Comparison of ENCODE assay signal across 17 cellular contexts in the genomic region with DNA sequence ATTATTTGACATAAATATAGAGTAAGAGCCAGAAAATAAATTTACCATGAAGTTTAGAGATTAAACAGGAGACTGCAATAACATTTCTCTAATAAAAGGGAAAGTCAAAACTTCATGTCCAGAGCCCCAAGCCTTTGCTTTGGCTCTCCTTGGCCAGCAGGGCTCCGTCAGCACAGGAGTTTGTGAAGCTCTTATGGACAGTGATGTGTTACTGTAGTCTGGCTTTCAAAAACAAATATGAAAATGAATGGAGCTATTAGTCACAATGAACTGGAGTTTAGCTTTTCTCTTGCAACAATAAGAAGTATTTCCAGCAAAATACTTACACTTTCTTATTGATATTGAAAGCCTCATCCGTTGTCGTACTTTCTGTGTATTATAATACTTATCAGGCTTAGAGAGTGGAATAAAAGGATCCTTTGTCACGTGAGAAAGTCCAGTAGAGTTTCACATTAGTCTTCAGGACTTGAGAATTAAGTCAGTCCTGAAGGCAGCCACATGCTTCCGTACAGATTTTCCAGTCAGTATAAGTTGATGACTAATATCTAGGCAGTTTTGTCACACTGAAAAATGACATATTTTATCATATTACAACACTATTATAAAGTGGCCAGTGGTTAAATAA.
DNase-seq lines count a peak whose midpoint lies in the region; ATAC-seq, FAIRE-seq and TF ChIP-seq lines count a peak whose summit lies in the region.
"Had no signal": no experiment of that assay in that cellular context is flagged by ENCODE, and none has a peak within 500 bp of the region (broad histone marks: within the 10 kb centered on the region; RNA-seq: fewer than 3 reads in every experiment).

No MANE protein-coding gene starts in this region.

- no peaks in the 10 kb centered on the region for H3K4me1 Mint-ChIP-seq in activated CD8-positive, alpha-beta T cell treated with anti-CD3 and anti-CD28 coated beads, Interleukin-2, amount 10 ng/mL, durations not matched to agents 7 days and 5 days (ENCODE audit: low read depth)
- H3K4me1 Mint-ChIP-seq: activated CD4-positive, alpha-beta T cell treated with anti-CD3 and anti-CD28 coated beads for 36 hours; central memory CD8-positive, alpha-beta T cell; stimulated activated memory B cell treated with anti-CD40 and anti-IgM and Interleukin-4, amounts not matched to agents 10 μg/mL and 1 μg/mL and 100 μg/mL, for 72 hours had no signal

- no peaks in the 10 kb centered on the region for H3K27me3 ChIP-seq in GM12878 (replicated peaks in 1 of 2; ENCODE audit: control insufficient read depth in 2 of 2, insufficient read depth in 2 of 2, low read length in 1 of 2)
- no peaks in the 10 kb centered on the region for H3K27me3 ChIP-seq in hepatocyte
- H3K27me3 ChIP-seq in thyroid gland, result no peaks in the 10 kb centered on the region

- H2AFZ ChIP-seq in GM12878 (ENCODE audit: control insufficient read depth, low read depth, low read length), result no peak overlapping the region
- no peak overlapping the region for H2AFZ ChIP-seq in hepatocyte

- H3K9me3 ChIP-seq in GM12878 (replicated peaks; ENCODE audit: control insufficient read depth, insufficient read depth, low read length), result peaks cover 2% of the 10 kb centered on the region; the same call in 2 of the 3 replicates
- peaks cover 2% of the 10 kb centered on the region for H3K9me3 ChIP-seq in hepatocyte (ENCODE audit: low read depth)
- no peaks in the 10 kb centered on the region for H3K9me3 ChIP-seq in thyroid gland

- H4K20me1 ChIP-seq in GM12878 (ENCODE audit: control insufficient read depth, insufficient read depth) (no peaks in the 10 kb centered on the region), hepatocyte (ENCODE audit: insufficient read depth, poor library complexity, severe bottlenecking) (no peaks in the 10 kb centered on the region)

- ATAC-seq in GM12878, result 0 out of 3 replicates have a peak, but pooled peaks have one; percentile 34
- no peak for ATAC-seq in activated CD8-positive, alpha-beta T cell treated with anti-CD3 and anti-CD28 coated beads, Interleukin-2, amount 10 ng/mL, durations not matched to agents 7 days and 5 days
- ATAC-seq in omental fat pad (ENCODE audit: low FRiP score), result no peak
- ATAC-seq: activated CD4-positive, alpha-beta T cell treated with anti-CD3 and anti-CD28 coated beads for 36 hours; activated naive CD4-positive, alpha-beta T cell treated with anti-CD3 and anti-CD28 coated beads, Interleukin-2, amount 50 U/mL, for 72 hours; HCT116; left colon; stimulated activated memory B cell treated with anti-CD40 and anti-IgM and Interleukin-4, amounts not matched to agents 10 μg/mL and 1 μg/mL and 100 μg/mL, for 72 hours had no signal

- RAD21 ChIA-PET in GM12878 (lab: Charles Lee; ENCODE audit: unreplicated experiment), result interaction anchor here (1.1 kb wide), 1 partner anchor 9 kb away, joined by 3 read pairs; no protein-coding TSS in a partner anchor

- SMC1A ChIA-PET in GM12878 (lab: Charles Lee; ENCODE audit: uncharacterized antibody, unreplicated experiment), result interaction anchor here (1.0 to 1.2 kb wide), 3 partner anchors 15 to 346 kb away, joined by 3 read pairs; no protein-coding TSS in a partner anchor

- in situ Hi-C loops in GM12878 (cut with MboI), result no loop called here

- POLR2A ChIA-PET in AG04449 (lab: Yijun Ruan, JAX) (no interaction called here), GM12878 (lab: Charles Lee) (interaction anchor here (0.6 kb wide), 1 partner anchor 13 kb away, joined by 3 read pairs; no protein-coding TSS in a partner anchor)
- POLR2A ChIA-PET in activated CD8-positive, alpha-beta T cell treated with anti-CD3 and anti-CD28 coated beads, Interleukin-2, amount 10 ng/mL, durations not matched to agents 7 days and 5 days (lab: Charles Lee), result no interaction called here

- H3K4me2 ChIP-seq in GM12878 (ENCODE audit: control insufficient read depth, insufficient read depth) (no peak overlapping the region), hepatocyte (no peak overlapping the region)

- TF ChIP-seq POLR2A in GM12878 (IDR thresholded peaks at IDR 0.05; ENCODE audit: low read depth, low read length) (no peak), thyroid gland (IDR thresholded peaks at IDR 0.05) (no peak)

- H3K36me3 Mint-ChIP-seq in activated CD8-positive, alpha-beta T cell treated with anti-CD3 and anti-CD28 coated beads, Interleukin-2, amount 10 ng/mL, durations not matched to agents 7 days and 5 days (ENCODE audit: low read depth), result no peaks in the 10 kb centered on the region
- H3K36me3 Mint-ChIP-seq: stimulated activated memory B cell treated with anti-CD40 and anti-IgM and Interleukin-4, amounts not matched to agents 10 μg/mL and 1 μg/mL and 100 μg/mL, for 72 hours had no signal

- H3K27ac ChIP-seq in GM12878 (ENCODE audit: control insufficient read depth, insufficient read depth) (no peak overlapping the region), hepatocyte (no peak overlapping the region), thyroid gland (no peak overlapping the region)

- CTCF ChIA-PET in AG04449 (lab: Yijun Ruan, JAX), result no interaction called here
- CTCF ChIA-PET in GM12878 (lab: Yijun Ruan, JAX), result interaction anchor here (0.7 to 1.5 kb wide), 2 partner anchors 13 to 337 kb away, joined by 3 to 4 read pairs; no protein-coding TSS in a partner anchor
- CTCF ChIA-PET in activated CD8-positive, alpha-beta T cell treated with anti-CD3 and anti-CD28 coated beads, Interleukin-2, amount 10 ng/mL, durations not matched to agents 7 days and 5 days (lab: Charles Lee), result no interaction called here

- 31% methylated on average over 5 of the region's 5 CpGs for WGBS in GM12878 (ENCODE audit: insufficient coverage, insufficient replicate concordance, low lambda C conversion rate, missing lambda C conversion rate)
- WGBS in hepatocyte (ENCODE audit: low lambda C conversion rate, missing lambda C conversion rate), result 65% methylated on average over 5 of the region's 5 CpGs
- WGBS in thyroid gland, 2 donors, result 77 to 84% methylated on average over 5 of the region's 5 CpGs

- H3K4me3 ChIP-seq in AG04449 (ENCODE audit: low read depth, low read length) (no peak overlapping the region), GM12878 (no peak overlapping the region), hepatocyte (no peak overlapping the region), thyroid gland (replicated peaks in 1 of 3) (no peak overlapping the region)

- intact Hi-C loops in GM12878 (cut with micrococcal nuclease; ENCODE audit: unreplicated experiment) (no loop called here), thyroid gland (cut with DNase I) (no loop called here)

- H3K36me3 ChIP-seq in GM12878 (ENCODE audit: control insufficient read depth in 2 of 2, insufficient read depth in 2 of 2, low read length in 1 of 2) (no peaks in the 10 kb centered on the region), hepatocyte (replicated peaks; ENCODE audit: insufficient read depth, low read depth) (no peaks in the 10 kb centered on the region), thyroid gland (no peaks in the 10 kb centered on the region)

- peaks cover under 1% of the 10 kb centered on the region for H3K9me3 Mint-ChIP-seq in activated CD8-positive, alpha-beta T cell treated with anti-CD3 and anti-CD28 coated beads, Interleukin-2, amount 10 ng/mL, durations not matched to agents 7 days and 5 days (ENCODE audit: insufficient read depth)

- no TSS peak for BruUV-seq in GM12878 (replicated peaks; lab: Mats Ljungman, UMichigan)

- H3K79me2 ChIP-seq in GM12878 (ENCODE audit: control insufficient read depth, insufficient read depth, low read length), result no peaks in the 10 kb centered on the region
- no peaks in the 10 kb centered on the region for H3K79me2 ChIP-seq in hepatocyte

- no peak for FAIRE-seq in GM12878 (lab: Jason Lieb, UNC)
- FAIRE-seq: G401.6 had no signal

- TF ChIP-seq EP300 in GM12878 (IDR thresholded peaks at IDR 0.05; ENCODE audit: borderline replicate concordance in 1 of 2, control insufficient read depth in 1 of 2, low read depth in 2 of 2, low read length in 2 of 2), result no peak

- H3K9ac ChIP-seq in GM12878 (ENCODE audit: control insufficient read depth, insufficient read depth, low read length), result no peak overlapping the region

- H3K4me1 ChIP-seq in GM12878 (ENCODE audit: control insufficient read depth, insufficient read depth, low read length) (no peaks in the 10 kb centered on the region), hepatocyte (ENCODE audit: insufficient read depth) (no peaks in the 10 kb centered on the region), thyroid gland (no peaks in the 10 kb centered on the region)

- TF ChIP-seq CTCF in AG04449 (IDR thresholded peaks at IDR 0.05; ENCODE audit: insufficient read depth, low read length, missing control alignments) (no peak), GM12878 (IDR thresholded peaks at IDR 0.05 in 2 of 3, conservative IDR thresholded peaks at IDR 0.05 in 1 of 3; ENCODE audit: control insufficient read depth in 2 of 3, extremely low read depth in 1 of 3, insufficient read depth in 1 of 3, low read depth in 3 of 3, low read length in 3 of 3) (no peak), hepatocyte (IDR thresholded peaks at IDR 0.05; ENCODE audit: poor library complexity) (peak; percentile 7), omental fat pad (IDR thresholded peaks at IDR 0.05) (no peak), thyroid gland (IDR thresholded peaks at IDR 0.05) (no peak)

- no peak overlapping the region for H3K27ac Mint-ChIP-seq in activated CD8-positive, alpha-beta T cell treated with anti-CD3 and anti-CD28 coated beads, Interleukin-2, amount 10 ng/mL, durations not matched to agents 7 days and 5 days
- H3K27ac Mint-ChIP-seq: activated CD4-positive, alpha-beta T cell treated with anti-CD3 and anti-CD28 coated beads for 36 hours; activated naive CD4-positive, alpha-beta T cell treated with anti-CD3 and anti-CD28 coated beads, Interleukin-2, amount 50 U/mL, for 72 hours; stimulated activated memory B cell treated with anti-CD40 and anti-IgM and Interleukin-4, amounts not matched to agents 10 μg/mL and 1 μg/mL and 100 μg/mL, for 72 hours had no signal

- no peaks in the 10 kb centered on the region for H3K9me2 ChIP-seq in hepatocyte (replicated peaks; ENCODE audit: insufficient read depth)

- DNase-seq in AG04449 (ENCODE audit: low read depth, low spot score), result peak; percentile 9
- DNase-seq in M059J (ENCODE audit: low read depth), result peak; percentile 50
- DNase-seq in GM12878 (ENCODE audit: low read depth, low spot score), result no peak
- DNase-seq in hepatocyte (ENCODE audit: low spot score), result no peak
- DNase-seq in activated CD8-positive, alpha-beta T cell treated with anti-CD3 and anti-CD28 coated beads, Interleukin-2, amount 10 ng/mL, durations not matched to agents 7 days and 5 days, result no peak
- no peak for DNase-seq in omental fat pad (ENCODE audit: low spot score)
- DNase-seq in SHP77 treated with DMSO at 0.1 percent for 48 hours (lab: John Stamatoyannopoulos, UW), result no peak
- DNase-seq in thyroid gland, result no peak
- DNase-seq: ACHN; activated CD4-positive, alpha-beta T cell treated with anti-CD3 and anti-CD28 coated beads for 36 hours; COR-L47; left colon had no signal

- peak; percentile 25; the same call in 1 of the 2 replicates for TF ChIP-seq RAD21 in GM12878 (IDR thresholded peaks at IDR 0.05; ENCODE audit: insufficient read depth, low read depth, low read length)

- H3K4me3 Mint-ChIP-seq in activated CD8-positive, alpha-beta T cell treated with anti-CD3 and anti-CD28 coated beads, Interleukin-2, amount 10 ng/mL, durations not matched to agents 7 days and 5 days, result no peak overlapping the region
- H3K4me3 Mint-ChIP-seq: activated CD4-positive, alpha-beta T cell treated with anti-CD3 and anti-CD28 coated beads for 36 hours; central memory CD8-positive, alpha-beta T cell; stimulated activated memory B cell treated with anti-CD40 and anti-IgM and Interleukin-4, amounts not matched to agents 10 μg/mL and 1 μg/mL and 100 μg/mL, for 72 hours had no signal

- no peaks in the 10 kb centered on the region for H3K27me3 Mint-ChIP-seq in activated CD8-positive, alpha-beta T cell treated with anti-CD3 and anti-CD28 coated beads, Interleukin-2, amount 10 ng/mL, durations not matched to agents 7 days and 5 days (ENCODE audit: low read depth)
- H3K27me3 Mint-ChIP-seq: central memory CD8-positive, alpha-beta T cell; stimulated activated memory B cell treated with anti-CD40 and anti-IgM and Interleukin-4, amounts not matched to agents 10 μg/mL and 1 μg/mL and 100 μg/mL, for 72 hours had no signal

Comparison
In these comparisons a context has a peak if more than half of its experiments do, and no peak if none do; other contexts are left out.
1. DNase-seq: peak in AG04449 (single experiment) and M059J (single experiment); none in GM12878 (single experiment), hepatocyte (single experiment), activated CD8-positive, alpha-beta T cell treated with anti-CD3 and anti-CD28 coated beads, Interleukin-2, amount 10 ng/mL, durations not matched to agents 7 days and 5 days (single experiment), omental fat pad (single experiment), SHP77 treated with DMSO at 0.1 percent for 48 hours (single experiment) and thyroid gland (0 of 2).